Comparison of ENCODE assay signal across 8 cellular contexts in the genomic region with DNA sequence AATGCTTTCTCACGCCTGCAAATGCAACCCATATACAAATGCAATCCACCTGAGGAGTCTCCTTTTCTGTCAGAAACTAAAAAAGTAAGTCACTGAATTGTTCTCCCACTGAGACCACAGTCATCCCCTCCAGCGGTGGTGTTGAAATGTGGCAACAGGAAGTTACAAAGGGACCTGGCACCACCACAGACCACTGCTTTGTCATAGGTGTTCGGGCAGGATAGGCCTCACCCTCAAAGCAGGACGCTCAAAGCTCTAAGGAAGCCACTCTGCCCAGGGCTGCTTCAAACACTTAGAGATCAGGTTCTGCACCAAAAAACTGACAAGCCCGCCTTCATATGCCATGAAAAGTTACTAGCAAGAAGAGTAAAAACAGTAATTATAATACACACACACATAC. TPM values are rescaled to one million over a fixed set of nuclear protein-coding genes. Genes with fewer than 3 reads are reported as not detected.
DNase-seq lines count a peak whose midpoint lies in the region; ATAC-seq and TF ChIP-seq lines count a peak whose summit lies in the region.

No MANE protein-coding gene starts in this region.

- TF ChIP-seq EP300 in stomach (IDR thresholded peaks at IDR 0.05): no peak

- 64 to 77% (median 70%) methylated on average over 5 of the region's 5 CpGs for WGBS in stomach, 5 donors

- H3K27ac ChIP-seq in mucosa of rectum (ENCODE audit: low read depth in 2 of 2, low read length in 2 of 2) (peak overlapping the region; percentile 30 to 79), stomach (peak overlapping the region; percentile 37 to 85 (median 66))

- H3K9me3 ChIP-seq in mucosa of rectum (ENCODE audit: control insufficient read depth in 2 of 2, low read length in 2 of 2) (no peaks in the 10 kb centered on the region), stomach (no peaks in the 10 kb centered on the region)

- no peak for TF ChIP-seq CTCF in stomach (IDR thresholded peaks at IDR 0.05)

- intact Hi-C loops in stomach (cut with DNase I; ENCODE audit: low total_unique reads): no loop called here

- H3K27me3 ChIP-seq in mucosa of rectum (ENCODE audit: control insufficient read depth in 2 of 2, insufficient read depth in 2 of 2, low read length in 2 of 2): no peaks in the 10 kb centered on the region
- H3K27me3 ChIP-seq in stomach: no peaks in the 10 kb centered on the region

- TF ChIP-seq POLR2A in GM18505 (IDR thresholded peaks at IDR 0.05; ENCODE audit: borderline replicate concordance, extremely low read depth, insufficient read depth, insufficient read length): no peak
- no peak for TF ChIP-seq POLR2A in stomach (IDR thresholded peaks at IDR 0.05)

- H3K36me3 ChIP-seq in mucosa of rectum (ENCODE audit: control insufficient read depth in 2 of 2, insufficient read depth in 2 of 2, low read length in 2 of 2) (no peaks in the 10 kb centered on the region), stomach (no peaks in the 10 kb centered on the region)

- peaks cover 0 to 3% of the 10 kb centered on the region in 2 donors for H3K4me1 ChIP-seq in mucosa of rectum (ENCODE audit: control insufficient read depth in 2 of 2, insufficient read depth in 2 of 2, low read length in 2 of 2)
- peaks cover 0 to 18% (median 2%) of the 10 kb centered on the region in 4 donors for H3K4me1 ChIP-seq in stomach

- peak; percentile 57 for ATAC-seq in GM18505 (IDR thresholded peaks at IDR 0.05; ENCODE audit: unreplicated experiment)
- peak; percentile 59 for ATAC-seq in HG03139 (IDR thresholded peaks at IDR 0.05; ENCODE audit: unreplicated experiment)

- H3K9ac ChIP-seq in mucosa of rectum (ENCODE audit: low read depth in 1 of 2, low read length in 2 of 2): no peak overlapping the region

- peak; percentile 33 to 95 (median 49) for DNase-seq in T-helper 1 cell
- peak; percentile 43 for DNase-seq in amniotic stem cell (lab: John Stamatoyannopoulos, UW)
- peak; percentile 35 for DNase-seq in stomach
- DNase-seq in OCI-M2 (lab: John Stamatoyannopoulos, UW; ENCODE audit: unreplicated experiment): no peak
- no peak for DNase-seq in NCI-H1048 (lab: John Stamatoyannopoulos, UW)

- H3K4me3 ChIP-seq in mucosa of rectum (ENCODE audit: low read length in 2 of 2) (no peak overlapping the region), stomach (no peak overlapping the region)

RNA-seq across cellular contexts. Expression of gene PHLDA1, which starts 11.3 kb away (rescaled TPM):
- 10 to 100 TPM in 4 of 5 donors, 1 to 10 TPM in 1; 4.9 to 62.4 (median 12.5) TPM for total RNA-seq in stomach
- 10 to 100 TPM; 15.3 to 26.5 (median 17.7) TPM for polyA plus RNA-seq in stomach

Comparison
In these comparisons a context has a peak if more than half of its experiments do, and no peak if none do; other contexts are left out.
1. DNase-seq: peak in T-helper 1 cell (5 of 5), amniotic stem cell (single experiment) and stomach (single experiment); none in OCI-M2 (single experiment) and NCI-H1048 (single experiment).